8 cellular contexts compared by ENCODE assay signal in the genomic region with DNA sequence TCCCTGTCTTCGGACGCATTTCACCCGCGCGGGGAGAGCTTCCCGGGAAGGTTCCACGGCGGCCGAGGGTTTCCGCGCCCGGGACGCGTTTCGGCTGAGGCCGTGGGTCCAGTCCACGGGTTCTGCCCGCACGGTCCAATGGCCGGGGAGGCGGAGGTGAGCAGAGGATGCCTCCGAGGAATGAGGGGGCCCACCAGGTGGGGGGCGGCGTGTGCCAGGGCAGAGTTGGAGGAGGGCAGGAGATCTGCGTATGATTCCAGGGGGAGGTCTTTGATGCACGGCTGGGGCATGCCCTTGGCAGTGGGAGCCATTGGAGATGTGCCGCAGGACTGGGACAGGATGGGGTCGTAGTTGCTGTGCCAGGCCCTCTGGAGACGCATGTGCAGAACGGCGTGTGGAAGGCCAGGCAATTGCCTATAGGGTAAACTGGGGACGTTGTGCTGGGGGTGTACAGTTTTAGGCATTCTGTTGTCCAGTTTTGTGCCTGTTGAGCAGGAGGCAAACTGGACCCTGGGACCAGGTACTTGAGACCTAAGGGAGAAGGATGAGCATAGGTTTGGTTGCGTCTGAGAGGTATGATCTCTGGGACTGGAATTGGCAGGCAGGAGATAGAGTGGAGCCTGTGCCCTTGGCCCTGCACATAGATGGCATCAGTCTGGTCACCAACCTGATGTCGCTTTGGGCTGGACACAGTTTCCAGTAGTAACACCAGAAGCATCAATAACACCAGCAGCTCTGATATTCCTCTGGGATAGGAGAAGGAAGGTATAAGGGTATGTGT. TPM values are rescaled to one million over a fixed set of nuclear protein-coding genes. Genes with fewer than 3 reads are reported as not detected.
A peak's percentile ranks its signal among the peaks of the same experiment; 100 is the strongest.
DNase-seq lines count a peak whose midpoint lies in the region; ATAC-seq and TF ChIP-seq lines count a peak whose summit lies in the region.

No MANE protein-coding gene starts in this region.

- in situ Hi-C loops in SK-MEL-5 (cut with HindIII; ENCODE audit: low pct_unique_long_range_greater_than_20kb, low sequenced_read_pairs): no loop called here

- H3K9ac ChIP-seq in duodenal mucosa (ENCODE audit: low read depth in 1 of 2, low read length in 2 of 2): peak overlapping the region; percentile 74 to 89

- TF ChIP-seq POLR2A in vagina (IDR thresholded peaks at IDR 0.05): no peak

- no peak for ATAC-seq in GM18517 (IDR thresholded peaks at IDR 0.05; ENCODE audit: unreplicated experiment)

- no peaks in the 10 kb centered on the region for H3K27me3 ChIP-seq in duodenal mucosa (ENCODE audit: control insufficient read depth in 1 of 2, insufficient read depth in 2 of 2, low read length in 2 of 2)
- no peaks in the 10 kb centered on the region for H3K27me3 ChIP-seq in vagina

- intact Hi-C loops in vagina (cut with DNase I): no loop called here

- TF ChIP-seq CTCF in vagina (IDR thresholded peaks at IDR 0.05): no peak

- H3K9me3 ChIP-seq in duodenal mucosa (ENCODE audit: control insufficient read depth in 1 of 2, low read length in 2 of 2): no peaks in the 10 kb centered on the region
- no peaks in the 10 kb centered on the region for H3K9me3 ChIP-seq in vagina

- H3K36me3 ChIP-seq in duodenal mucosa (ENCODE audit: control insufficient read depth in 1 of 2, insufficient read depth in 2 of 2, low read length in 2 of 2) (no peaks in the 10 kb centered on the region), vagina (no peaks in the 10 kb centered on the region)

- H3K4me1 ChIP-seq in duodenal mucosa (ENCODE audit: control insufficient read depth in 1 of 2, insufficient read depth in 2 of 2, low read length in 2 of 2) (peaks cover 16 to 29% of the 10 kb centered on the region in 2 donors), vagina (peaks cover 25% of the 10 kb centered on the region)

- H3K4me3 ChIP-seq in duodenal mucosa (ENCODE audit: low read depth in 1 of 2, low read length in 2 of 2) (peak overlapping the region; percentile 75 to 98), vagina (peak overlapping the region; percentile 63 to 84)

- DNase-seq in stimulated activated CD4-positive, alpha-beta T cell treated with anti-CD3 and anti-CD28 coated beads, Interleukin-15, amount 100 ng/mL, for 24 hours: peak; percentile 57
- DNase-seq in stimulated activated CD4-positive, alpha-beta T cell treated with anti-CD3 and anti-CD28 coated beads, Interleukin-12 subunit alpha, Interleukin-12 subunit beta, amount 100 ng/mL, for 4 hours: no peak
- DNase-seq in HK-2 (ENCODE audit: unreplicated experiment): peak; percentile 73
- DNase-seq in SK-MEL-5 (ENCODE audit: low read depth, low spot score): peak; percentile 46
- DNase-seq in midbrain (lab: John Stamatoyannopoulos, UW): peak; percentile 5
- DNase-seq in vagina (ENCODE audit: extremely low spot score in 2 of 2): no peak

- H3K27ac ChIP-seq in duodenal mucosa (ENCODE audit: low read depth, low read length): peak overlapping the region; percentile 61
- H3K27ac ChIP-seq in vagina: peak overlapping the region; percentile 82

RNA-seq across cellular contexts. Expression of gene ZNF584, which starts 0.8 kb away (rescaled TPM):
- total RNA-seq in SK-MEL-5 (2014; rRNA removed; shearing (Covaris generic)): 12.5 and 13.9 TPM in 2 replicates
- 11.5 and 16.7 TPM in 2 replicates for polyA plus RNA-seq in SK-MEL-5 (2015; cell fraction: cytosol; rRNA removed)
- polyA plus RNA-seq in SK-MEL-5 (2015; cell fraction: nucleus; rRNA removed): 11.7 and 17.5 TPM in 2 replicates
- total RNA-seq in vagina: 16.7 TPM

RNA-seq across cellular contexts. Expression of gene RNF225, which starts 13.7 kb away (rescaled TPM):
- total RNA-seq in SK-MEL-5 (2014; rRNA removed; shearing (Covaris generic)): not detected in 2 replicates
- not detected in 2 replicates for polyA plus RNA-seq in SK-MEL-5 (2015; cell fraction: cytosol; rRNA removed)
- polyA plus RNA-seq in SK-MEL-5 (2015; cell fraction: nucleus; rRNA removed): not detected in 2 replicates
- total RNA-seq in vagina: 0.98 TPM

RNA-seq across cellular contexts. Expression of gene RPS5, which starts 22.1 kb away (rescaled TPM):
- 1,789 and 1,795 TPM in 2 replicates for total RNA-seq in SK-MEL-5 (2014; rRNA removed; shearing (Covaris generic))
- 1,491 and 2,015 TPM in 2 replicates for polyA plus RNA-seq in SK-MEL-5 (2015; cell fraction: cytosol; rRNA removed)
- polyA plus RNA-seq in SK-MEL-5 (2015; cell fraction: nucleus; rRNA removed): 265 and 318 TPM in 2 replicates
- 1,974 TPM for total RNA-seq in vagina

RNA-seq across cellular contexts. Expression of gene ZNF837, which starts 28.4 kb away (rescaled TPM):
- 0.40 and 0.87 TPM in 2 replicates for total RNA-seq in SK-MEL-5 (2014; rRNA removed; shearing (Covaris generic))
- 0.76 and 2.1 TPM in 2 replicates for polyA plus RNA-seq in SK-MEL-5 (2015; cell fraction: cytosol; rRNA removed)
- polyA plus RNA-seq in SK-MEL-5 (2015; cell fraction: nucleus; rRNA removed): not detected in 2 replicates
- 1.2 TPM for total RNA-seq in vagina

RNA-seq across cellular contexts. Expression of gene ZNF132, which starts 30.8 kb away (rescaled TPM):
- total RNA-seq in SK-MEL-5 (2014; rRNA removed; shearing (Covaris generic)): 0.16 and 0.35 TPM in 2 replicates
- 0.04 and 0.25 TPM in 2 replicates for polyA plus RNA-seq in SK-MEL-5 (2015; cell fraction: cytosol; rRNA removed)
- polyA plus RNA-seq in SK-MEL-5 (2015; cell fraction: nucleus; rRNA removed): 0.07 TPM in 1 of 2 replicates, not detected in the other
- total RNA-seq in vagina: 5.2 TPM

Comparison
In these comparisons a context has a peak if more than half of its experiments do, and no peak if none do; other contexts are left out.
1. DNase-seq: peak in stimulated activated CD4-positive, alpha-beta T cell treated with anti-CD3 and anti-CD28 coated beads, Interleukin-15, amount 100 ng/mL, for 24 hours (single experiment), HK-2 (single experiment), SK-MEL-5 (single experiment) and midbrain (single experiment); none in stimulated activated CD4-positive, alpha-beta T cell treated with anti-CD3 and anti-CD28 coated beads, Interleukin-12 subunit alpha, Interleukin-12 subunit beta, amount 100 ng/mL, for 4 hours (single experiment) and vagina (0 of 2).